Comparison of ENCODE assay signal across 14 cellular contexts in genomic region chr14:99530407-99530806, GRCh38.
"Had no signal": no experiment of that assay in that cellular context is flagged by ENCODE, and none has a peak within 500 bp of the region (broad histone marks: within the 10 kb centered on the region; RNA-seq: fewer than 3 reads in every experiment).

No MANE protein-coding gene starts in this region.

- H3K4me3 Mint-ChIP-seq: stimulated activated naive B cell treated with anti-CD40 and anti-IgM and Interleukin-4, amounts not matched to agents 10 μg/mL and 1 μg/mL and 100 μg/mL, for 72 hours had no signal

- H3K27me3 ChIP-seq: gastrocnemius medialis, heart right ventricle, tibial nerve had no signal

- FAIRE-seq: colon, keratinocyte had no signal

- ATAC-seq: gastrocnemius medialis; heart right ventricle; right cardiac atrium; stimulated activated naive B cell treated with anti-CD40 and anti-IgM and Interleukin-4, amounts not matched to agents 10 μg/mL and 1 μg/mL and 100 μg/mL, for 72 hours had no signal

- H3K27ac ChIP-seq: gastrocnemius medialis, tibial nerve had no signal

- H3K27me3 Mint-ChIP-seq: progenitor cell of endocrine pancreas had no signal

- H3K4me1 ChIP-seq: gastrocnemius medialis had no signal

- H3K36me3 ChIP-seq: gastrocnemius medialis, heart right ventricle, tibial nerve had no signal

- H3K9me3 Mint-ChIP-seq: stimulated activated naive B cell treated with anti-CD40 and anti-IgM and Interleukin-4, amounts not matched to agents 10 μg/mL and 1 μg/mL and 100 μg/mL, for 72 hours had no signal

- H3K4me3 ChIP-seq: gastrocnemius medialis, heart right ventricle, tibial nerve had no signal

- H3K9me3 ChIP-seq: gastrocnemius medialis, heart right ventricle, tibial nerve had no signal

- H3K27ac Mint-ChIP-seq: stimulated activated naive B cell treated with anti-CD40 and anti-IgM and Interleukin-4, amounts not matched to agents 10 μg/mL and 1 μg/mL and 100 μg/mL, for 72 hours had no signal

- DNase-seq: activated CD4-positive, alpha-beta T cell treated with anti-CD3 and anti-CD28 coated beads, Interleukin-2, amount 50 U/mL, for 48 hours; activated CD4-positive, CD25-positive, alpha-beta regulatory T cell treated with anti-CD3 and anti-CD28 coated beads, Interleukin-2, amount 50 U/mL, for 72 hours; activated T-cell treated with anti-CD3 and anti-CD28 coated beads, Interleukin-2, amount 50 U/mL, for 48 hours; aorta; gastrocnemius medialis; heart right ventricle; stimulated activated CD4-positive, alpha-beta T cell treated with anti-CD3 and anti-CD28 coated beads, Interleukin-2, amount 100 ng/mL, for 24 hours; stimulated activated naive B cell treated with anti-CD40 and anti-IgM and Interleukin-4, amounts not matched to agents 10 μg/mL and 1 μg/mL and 100 μg/mL, for 72 hours; SW 1271 had no signal

- H3K36me3 Mint-ChIP-seq: stimulated activated naive B cell treated with anti-CD40 and anti-IgM and Interleukin-4, amounts not matched to agents 10 μg/mL and 1 μg/mL and 100 μg/mL, for 72 hours had no signal
